In genomic region chr2:70301344-70302194, GRCh38 we compare ENCODE assay signal across 8 cellular contexts. TPM values are rescaled to one million over a fixed set of nuclear protein-coding genes. Genes with fewer than 3 reads are reported as not detected.
A peak's percentile ranks its signal among the peaks of the same experiment; 100 is the strongest.
DNase-seq lines count a peak whose midpoint lies in the region; ATAC-seq and TF ChIP-seq lines count a peak whose summit lies in the region.

Gene FAM136A (minus strand): TSS chr2:70302067. CDS start chr2:70302011, 56 bp downstream.

- POLR2A ChIA-PET in AG04450 (lab: Yijun Ruan, JAX): interaction anchor here (0.5 to 2.1 kb wide), 3 partner anchors 8 to 231 kb away, joined by 3 to 9 read pairs (median 4); partner anchors contain the start of gene SNRPG

- CTCF ChIA-PET in AG04450 (lab: Charles Lee): interaction anchor here (0.6 to 7.4 kb wide), 15 partner anchors 7 to 1838 kb away, joined by 3 to 274 read pairs (median 5); partner anchors contain the start of gene SNRPG

- H3K4me3 ChIP-seq in AG04450 (ENCODE audit: low read depth, low read length): peak within 1 kb of the TSS; percentile 83

- peak within 1 kb of the TSS; percentile 11 for H3K27ac ChIP-seq in AG04450 (ENCODE audit: low read depth, low read length)

- TF ChIP-seq CTCF in AG04450 (IDR thresholded peaks at IDR 0.05; ENCODE audit: low read depth, low read length): peak; percentile 77

- no peaks in the 10 kb centered on the region; the same call in 1 of the 2 replicates for H3K9me3 ChIP-seq in AG04450 (ENCODE audit: control insufficient read depth, insufficient read depth, low read length)

- peak; percentile 76 for ATAC-seq in GM18867 (IDR thresholded peaks at IDR 0.05; ENCODE audit: unreplicated experiment)
- ATAC-seq in HG03103 (IDR thresholded peaks at IDR 0.05; ENCODE audit: low read depth, unreplicated experiment): peak; percentile 69

- H3K27me3 ChIP-seq in AG04450 (ENCODE audit: control insufficient read depth, insufficient read depth, low read length): peaks cover 2% of the 10 kb centered on the region

- DNase-seq in AG04450 (ENCODE audit: low read depth, low spot score) (peak; percentile 11), NCI-H226 (peak; percentile 66), cerebellum (ENCODE audit: low spot score) (peak; percentile 90), kidney glomerular epithelial cell (lab: John Stamatoyannopoulos, UW) (peak; percentile 60)
- peak; percentile 94 for DNase-seq in activated CD4-positive, CD25-positive, alpha-beta regulatory T cell treated with anti-CD3 and anti-CD28 coated beads, Interleukin-2, amount 50 U/mL, for 72 hours
- peak; percentile 79 to 85 for DNase-seq in stimulated activated CD4-positive, alpha-beta T cell treated with anti-CD3 and anti-CD28 coated beads, Interleukin-15, amount 100 ng/mL, for 48 hours (ENCODE audit: low read depth in 2 of 2)

RNA-seq across cellular contexts. Expression of gene FAM136A, which starts in this region (rescaled TPM):
- polyA plus RNA-seq in AG04450 (2011; rRNA removed): 25.8 and 34.1 TPM in 2 replicates
- polyA minus RNA-seq in AG04450 (2011; rRNA and poly(A)+ RNA removed): 8.0 and 8.8 TPM in 2 replicates
- total RNA-seq in cerebellum: 17.1 TPM

Comparison
In these comparisons a context has a peak if more than half of its experiments do, and no peak if none do; other contexts are left out.
1. Peak in every context shown above with its lines: DNase-seq, ATAC-seq, H3K4me3 ChIP-seq and H3K27ac ChIP-seq.
2. DNase-seq: peak in every context shown above with its lines; median percentile 94 in activated CD4-positive, CD25-positive, alpha-beta regulatory T cell treated with anti-CD3 and anti-CD28 coated beads, Interleukin-2, amount 50 U/mL, for 72 hours; 90 in cerebellum; 82 in stimulated activated CD4-positive, alpha-beta T cell treated with anti-CD3 and anti-CD28 coated beads, Interleukin-15, amount 100 ng/mL, for 48 hours; 66 in NCI-H226; 60 in kidney glomerular epithelial cell; 11 in AG04450.